Comparison of ENCODE assay signal across 1 cellular context in the genomic region with DNA sequence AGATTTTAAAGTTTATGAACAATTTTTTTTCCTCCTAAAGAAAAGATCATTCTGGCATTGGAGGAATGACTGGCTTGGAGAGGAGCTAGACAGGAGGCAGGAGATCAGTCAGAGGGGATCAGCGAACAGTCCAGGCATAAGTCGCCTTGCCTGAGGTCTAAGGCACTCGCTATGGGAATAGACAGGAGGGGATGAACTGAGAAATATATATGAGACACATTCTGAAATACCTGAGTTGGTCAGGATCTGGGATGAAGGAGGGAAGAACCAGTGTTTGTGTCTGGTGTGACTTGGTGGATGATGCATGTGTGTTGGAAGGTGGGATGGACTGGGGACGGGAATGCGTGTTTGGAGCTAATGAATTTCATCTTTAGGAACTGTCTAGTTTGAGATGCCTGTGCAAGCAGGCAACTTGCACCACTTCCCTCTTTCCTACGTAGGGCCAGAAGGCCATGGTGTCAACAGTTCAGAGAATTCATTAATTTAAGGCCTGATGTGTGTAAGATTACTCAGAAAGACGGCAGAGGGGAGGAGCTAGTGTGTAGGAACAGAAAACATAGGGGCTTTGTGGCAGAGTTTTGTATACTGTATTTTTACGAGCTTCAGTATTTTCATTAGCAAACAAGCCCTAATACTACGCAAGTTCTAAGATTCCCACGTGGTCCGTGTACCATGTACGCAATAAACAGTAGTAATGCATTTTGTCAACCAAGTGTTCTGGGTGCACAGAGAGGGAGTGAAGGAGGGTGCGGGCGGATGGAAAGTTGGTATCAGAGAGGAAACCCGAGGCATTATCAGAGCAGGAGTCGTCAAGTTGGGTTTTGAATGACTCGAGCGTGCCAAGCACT.
TF ChIP-seq lines count a peak whose summit lies in the region.

No MANE protein-coding gene starts in this region.

TF ChIP-seq in HepG2, 621 proteins besides CTCF, POLR2A, EP300 and RAD21 (continued from another document and continues in another):
- TF ChIP-seq ZNF678 (CRISPR knock-in tag; IDR thresholded peaks at IDR 0.05) (0 out of 2 replicates have a peak, but pooled peaks have one; percentile 24), ZNF740 (CRISPR knock-in tag; IDR thresholded peaks at IDR 0.05) (no peak), ZNF501 (CRISPR knock-in tag; IDR thresholded peaks at IDR 0.05) (peak; percentile 9; the same call in 1 of the 2 replicates), ZFP36L2 (CRISPR knock-in tag; IDR thresholded peaks at IDR 0.05) (no peak), HNRNPUL1 (IDR thresholded peaks at IDR 0.05; ENCODE audit: low read depth, low read length) (no peak), ATF7 (IDR thresholded peaks at IDR 0.05) (no peak), ATF7 (CRISPR knock-in tag; IDR thresholded peaks at IDR 0.05) (no peak), HOXA5 (CRISPR knock-in tag; IDR thresholded peaks at IDR 0.05) (no peak), ZIK1 (CRISPR knock-in tag; IDR thresholded peaks at IDR 0.05; ENCODE audit: borderline replicate concordance, low read depth) (no peak), PBX3 (CRISPR knock-in tag; IDR thresholded peaks at IDR 0.05; ENCODE audit: borderline replicate concordance) (no peak), STAG1 (CRISPR knock-in tag; IDR thresholded peaks at IDR 0.05) (no peak), ARNTL (CRISPR knock-in tag; IDR thresholded peaks at IDR 0.05) (0 out of 2 replicates have a peak, but pooled peaks have one; percentile 18), ZNF543 (CRISPR knock-in tag; IDR thresholded peaks at IDR 0.05) (0 out of 2 replicates have a peak, but pooled peaks have one; percentile 4), HOXA7 (CRISPR knock-in tag; IDR thresholded peaks at IDR 0.05) (no peak), ZBTB38 (CRISPR knock-in tag; IDR thresholded peaks at IDR 0.05) (peak; percentile 69; the same call in 1 of the 2 replicates), AHR (CRISPR knock-in tag; IDR thresholded peaks at IDR 0.05) (no peak; the same call in 1 of the 2 replicates), ZBED4 (CRISPR knock-in tag; IDR thresholded peaks at IDR 0.05; ENCODE audit: borderline replicate concordance) (0 out of 2 replicates have a peak, but pooled peaks have one; percentile 16), ZNF816 (CRISPR knock-in tag; IDR thresholded peaks at IDR 0.05; ENCODE audit: borderline replicate concordance) (no peak), MLXIP (CRISPR knock-in tag; IDR thresholded peaks at IDR 0.05; ENCODE audit: borderline replicate concordance) (no peak), MYNN (CRISPR knock-in tag; IDR thresholded peaks at IDR 0.05; ENCODE audit: low read depth) (0 out of 2 replicates have a peak, but pooled peaks have one; percentile 86), ZSCAN31 (CRISPR knock-in tag; IDR thresholded peaks at IDR 0.05; ENCODE audit: low read depth) (no peak; the same call in 1 of the 2 replicates), ZNF569 (CRISPR knock-in tag; IDR thresholded peaks at IDR 0.05; ENCODE audit: borderline replicate concordance) (no peak), PLRG1 (conservative IDR thresholded peaks at IDR 0.05) (no peak), CEBPB (IDR thresholded peaks at IDR 0.05; ENCODE audit: borderline replicate concordance, low read depth, low read length) (no peak), PRPF4 (IDR thresholded peaks at IDR 0.05; ENCODE audit: low read depth, low read length, poor library complexity, severe bottlenecking) (peak; percentile 56), ISX (CRISPR knock-in tag; conservative IDR thresholded peaks at IDR 0.05) (no peak), ZFP91 (CRISPR knock-in tag; IDR thresholded peaks at IDR 0.05; ENCODE audit: borderline replicate concordance) (no peak), ZNF639 (CRISPR knock-in tag; conservative IDR thresholded peaks at IDR 0.05) (no peak), ZNF556 (CRISPR knock-in tag; IDR thresholded peaks at IDR 0.05; ENCODE audit: borderline replicate concordance) (no peak), FOXA1 (IDR thresholded peaks at IDR 0.05) (no peak), FOXA1 (CRISPR knock-in tag; IDR thresholded peaks at IDR 0.05) (no peak), MAFK (conservative IDR thresholded peaks at IDR 0.05 in 1 of 2, IDR thresholded peaks at IDR 0.05 in 1 of 2; ENCODE audit: low read length in 2 of 2) (no peak), NFKBIZ (CRISPR knock-in tag; IDR thresholded peaks at IDR 0.05) (0 out of 2 replicates have a peak, but pooled peaks have one; percentile 16), ZNF337 (CRISPR knock-in tag; IDR thresholded peaks at IDR 0.05; ENCODE audit: borderline replicate concordance, low read depth) (no peak), SRF (IDR thresholded peaks at IDR 0.05; ENCODE audit: low read depth, low read length) (no peak), TEAD3 (CRISPR knock-in tag; optimal IDR thresholded peaks at IDR 0.05; ENCODE audit: borderline replicate concordance) (no peak), ISL2 (CRISPR knock-in tag; IDR thresholded peaks at IDR 0.05) (no peak)
- TF ChIP-seq, protein P1, sequence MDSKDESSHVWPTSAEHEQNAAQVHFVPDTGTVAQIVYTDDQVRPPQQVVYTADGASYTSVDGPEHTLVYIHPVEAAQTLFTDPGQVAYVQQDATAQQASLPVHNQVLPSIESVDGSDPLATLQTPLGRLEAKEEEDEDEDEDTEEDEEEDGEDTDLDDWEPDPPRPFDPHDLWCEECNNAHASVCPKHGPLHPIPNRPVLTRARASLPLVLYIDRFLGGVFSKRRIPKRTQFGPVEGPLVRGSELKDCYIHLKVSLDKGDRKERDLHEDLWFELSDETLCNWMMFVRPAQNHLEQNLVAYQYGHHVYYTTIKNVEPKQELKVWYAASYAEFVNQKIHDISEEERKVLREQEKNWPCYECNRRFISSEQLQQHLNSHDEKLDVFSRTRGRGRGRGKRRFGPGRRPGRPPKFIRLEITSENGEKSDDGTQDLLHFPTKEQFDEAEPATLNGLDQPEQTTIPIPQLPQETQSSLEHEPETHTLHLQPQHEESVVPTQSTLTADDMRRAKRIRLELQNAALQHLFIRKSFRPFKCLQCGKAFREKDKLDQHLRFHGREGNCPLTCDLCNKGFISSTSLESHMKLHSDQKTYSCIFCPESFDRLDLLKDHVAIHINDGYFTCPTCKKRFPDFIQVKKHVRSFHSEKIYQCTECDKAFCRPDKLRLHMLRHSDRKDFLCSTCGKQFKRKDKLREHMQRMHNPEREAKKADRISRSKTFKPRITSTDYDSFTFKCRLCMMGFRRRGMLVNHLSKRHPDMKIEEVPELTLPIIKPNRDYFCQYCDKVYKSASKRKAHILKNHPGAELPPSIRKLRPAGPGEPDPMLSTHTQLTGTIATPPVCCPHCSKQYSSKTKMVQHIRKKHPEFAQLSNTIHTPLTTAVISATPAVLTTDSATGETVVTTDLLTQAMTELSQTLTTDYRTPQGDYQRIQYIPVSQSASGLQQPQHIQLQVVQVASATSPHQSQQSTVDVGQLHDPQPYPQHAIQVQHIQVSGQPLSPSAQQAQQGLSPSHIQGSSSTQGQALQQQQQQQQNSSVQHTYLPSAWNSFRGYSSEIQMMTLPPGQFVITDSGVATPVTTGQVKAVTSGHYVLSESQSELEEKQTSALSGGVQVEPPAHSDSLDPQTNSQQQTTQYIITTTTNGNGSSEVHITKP (CRISPR knock-in tag; IDR thresholded peaks at IDR 0.05; ENCODE audit: low read depth) = no peak
- TF ChIP-seq, protein P2, sequence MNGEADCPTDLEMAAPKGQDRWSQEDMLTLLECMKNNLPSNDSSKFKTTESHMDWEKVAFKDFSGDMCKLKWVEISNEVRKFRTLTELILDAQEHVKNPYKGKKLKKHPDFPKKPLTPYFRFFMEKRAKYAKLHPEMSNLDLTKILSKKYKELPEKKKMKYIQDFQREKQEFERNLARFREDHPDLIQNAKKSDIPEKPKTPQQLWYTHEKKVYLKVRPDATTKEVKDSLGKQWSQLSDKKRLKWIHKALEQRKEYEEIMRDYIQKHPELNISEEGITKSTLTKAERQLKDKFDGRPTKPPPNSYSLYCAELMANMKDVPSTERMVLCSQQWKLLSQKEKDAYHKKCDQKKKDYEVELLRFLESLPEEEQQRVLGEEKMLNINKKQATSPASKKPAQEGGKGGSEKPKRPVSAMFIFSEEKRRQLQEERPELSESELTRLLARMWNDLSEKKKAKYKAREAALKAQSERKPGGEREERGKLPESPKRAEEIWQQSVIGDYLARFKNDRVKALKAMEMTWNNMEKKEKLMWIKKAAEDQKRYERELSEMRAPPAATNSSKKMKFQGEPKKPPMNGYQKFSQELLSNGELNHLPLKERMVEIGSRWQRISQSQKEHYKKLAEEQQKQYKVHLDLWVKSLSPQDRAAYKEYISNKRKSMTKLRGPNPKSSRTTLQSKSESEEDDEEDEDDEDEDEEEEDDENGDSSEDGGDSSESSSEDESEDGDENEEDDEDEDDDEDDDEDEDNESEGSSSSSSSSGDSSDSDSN (CRISPR knock-in tag; IDR thresholded peaks at IDR 0.05) = no peak
- TF ChIP-seq, protein P3, sequence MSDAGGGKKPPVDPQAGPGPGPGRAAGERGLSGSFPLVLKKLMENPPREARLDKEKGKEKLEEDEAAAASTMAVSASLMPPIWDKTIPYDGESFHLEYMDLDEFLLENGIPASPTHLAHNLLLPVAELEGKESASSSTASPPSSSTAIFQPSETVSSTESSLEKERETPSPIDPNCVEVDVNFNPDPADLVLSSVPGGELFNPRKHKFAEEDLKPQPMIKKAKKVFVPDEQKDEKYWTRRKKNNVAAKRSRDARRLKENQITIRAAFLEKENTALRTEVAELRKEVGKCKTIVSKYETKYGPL (CRISPR knock-in tag; IDR thresholded peaks at IDR 0.05) = no peak
